Comparison of ENCODE assay signal across 8 cellular contexts in the genomic region with DNA sequence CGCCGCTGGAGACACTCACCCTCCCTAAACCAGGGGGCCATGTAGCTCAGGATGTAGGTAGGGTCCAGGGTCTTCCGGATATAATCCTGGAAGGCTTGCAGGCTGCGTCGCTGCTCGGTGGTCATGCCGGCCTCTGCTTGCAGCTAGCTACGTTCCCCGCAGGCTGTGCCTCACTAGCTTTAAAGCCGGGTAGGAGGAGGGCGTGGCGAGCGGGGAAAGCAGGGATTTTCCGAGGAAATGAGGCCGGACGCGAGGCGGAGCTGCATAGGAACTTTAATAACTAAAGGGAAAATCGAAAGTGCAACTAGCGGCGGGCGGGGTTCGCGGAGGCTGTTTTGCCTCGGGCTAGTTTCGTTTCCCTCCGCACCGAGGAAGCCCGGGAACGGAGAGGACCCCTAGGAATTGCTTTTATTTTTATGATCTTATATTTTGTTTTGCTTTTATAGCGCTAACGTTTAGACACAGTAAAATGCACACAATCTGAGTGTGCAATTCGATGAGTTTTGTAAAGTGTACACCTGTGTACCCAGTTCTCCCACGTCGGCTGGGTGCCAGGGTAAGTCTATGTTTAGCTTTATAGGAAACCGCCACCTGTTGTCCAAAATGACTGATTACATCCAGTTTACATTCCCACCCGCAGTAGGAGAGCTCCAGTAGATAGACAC. TPM values are rescaled to one million over a fixed set of nuclear protein-coding genes. Genes with fewer than 3 reads are reported as not detected.
DNase-seq lines count a peak whose midpoint lies in the region; ATAC-seq and TF ChIP-seq lines count a peak whose summit lies in the region.

Gene RIGI, minus strand, starts transcription at position 155 of the 665 bp plus-strand sequence. Its CDS starts 30 bp downstream, at position 125.

- peaks cover 10% of the 10 kb centered on the region for H3K36me3 ChIP-seq in BLaER1

- H3K27me3 ChIP-seq in BLaER1 = no peaks in the 10 kb centered on the region
- H3K27me3 ChIP-seq in dorsolateral prefrontal cortex = no peaks in the 10 kb centered on the region

- peaks cover 33% of the 10 kb centered on the region for H3K4me1 ChIP-seq in BLaER1

- H3K9me3 ChIP-seq in BLaER1 = peaks cover 18% of the 10 kb centered on the region

- no peak for TF ChIP-seq POLR2A in lower leg skin (IDR thresholded peaks at IDR 0.05)

- peak; percentile 17 for DNase-seq in GM19238 (ENCODE audit: insufficient read length, low spot score)
- DNase-seq in NCI-H524 treated with DMSO at 0.1 percent for 48 hours (lab: John Stamatoyannopoulos, UW) = peak; percentile 70
- DNase-seq in activated CD4-positive, alpha-beta T cell treated with anti-CD3 and anti-CD28 coated beads, Interleukin-2, amount 50 U/mL, for 24 hours (ENCODE audit: low read depth in 1 of 2, low spot score in 1 of 2) = peak; percentile 42 to 61
- DNase-seq in dorsolateral prefrontal cortex = peak; percentile 74 to 88 (median 85)
- peak; percentile 92 to 98 for DNase-seq in lower leg skin (ENCODE audit: low spot score in 2 of 2)
- DNase-seq in stimulated activated CD4-positive, alpha-beta T cell treated with anti-CD3 and anti-CD28 coated beads, Interleukin-4, amount 100 ng/mL, for 48 hours (ENCODE audit: low read depth in 2 of 2) = peak; percentile 56 to 75

- intact Hi-C loops in dorsolateral prefrontal cortex (cut with DNase I) (loop anchor here (2.0 to 10.0 kb wide), 3 partner anchors 25 to 147 kb away; partner anchors contain the start of gene NDUFB6 (in 1 of the 2)), lower leg skin (cut with DNase I; ENCODE audit: low total_unique reads) (no loop called here)

- peak in 53 of 56 donors; percentile 7 to 73 (median 45) for TF ChIP-seq CTCF in dorsolateral prefrontal cortex (IDR thresholded peaks at IDR 0.05 in 54 of 56, conservative IDR thresholded peaks at IDR 0.05 in 2 of 56; ENCODE audit: low read depth in 1 of 56, partially characterized antibody in 56 of 56)
- TF ChIP-seq CTCF in lower leg skin (IDR thresholded peaks at IDR 0.05) = peak in 1 of 3 donors; percentile 12

- ATAC-seq in HG03442 (IDR thresholded peaks at IDR 0.05; ENCODE audit: unreplicated experiment) = peak; percentile 70

- H3K4me3 ChIP-seq in BLaER1 = peak within 1 kb of the TSS; percentile 75
- peak within 1 kb of the TSS; percentile 51 to 95 (median 78) for H3K4me3 ChIP-seq in dorsolateral prefrontal cortex
- H3K4me3 ChIP-seq in lower leg skin (ENCODE audit: low read depth, poor library complexity, severe bottlenecking) = peak within 1 kb of the TSS; percentile 58

- 1% methylated on average over 37 of the region's 37 CpGs for WGBS in lower leg skin, 2 donors

- peak within 1 kb of the TSS; percentile 97 for H3K4me2 ChIP-seq in BLaER1

- H3K27ac ChIP-seq in BLaER1 (peak within 1 kb of the TSS; percentile 71), dorsolateral prefrontal cortex (peak within 1 kb of the TSS; percentile 29 to 95 (median 87))

- H4K20me1 ChIP-seq in BLaER1 = no peaks in the 10 kb centered on the region

- H3K9ac ChIP-seq in BLaER1 = peak within 1 kb of the TSS; percentile 79

RNA-seq across cellular contexts. Expression of gene RIGI, which starts in this region (rescaled TPM):
- total RNA-seq in dorsolateral prefrontal cortex (10 to 100 TPM in 8 of 120 experiments, 1 to 10 TPM in 112; 4.1 to 28.6 (median 7.2) TPM), lower leg skin (10 to 100 TPM in 1 of 4 donors, 1 to 10 TPM in 3; 5.0 to 12.0 (median 7.1) TPM)

Comparison
In these comparisons a context has a peak if more than half of its experiments do, and no peak if none do; other contexts are left out.
1. Peak in every context shown above with its lines: DNase-seq, ATAC-seq, H3K4me3 ChIP-seq and H3K27ac ChIP-seq.
2. DNase-seq: peak in every context shown above with its lines; median percentile 95 in lower leg skin; 85 in dorsolateral prefrontal cortex; 70 in NCI-H524 treated with DMSO at 0.1 percent for 48 hours; 66 in stimulated activated CD4-positive, alpha-beta T cell treated with anti-CD3 and anti-CD28 coated beads, Interleukin-4, amount 100 ng/mL, for 48 hours; 52 in activated CD4-positive, alpha-beta T cell treated with anti-CD3 and anti-CD28 coated beads, Interleukin-2, amount 50 U/mL, for 24 hours; 17 in GM19238.